Comparison of ENCODE assay signal across 30 cellular contexts in the genomic region with DNA sequence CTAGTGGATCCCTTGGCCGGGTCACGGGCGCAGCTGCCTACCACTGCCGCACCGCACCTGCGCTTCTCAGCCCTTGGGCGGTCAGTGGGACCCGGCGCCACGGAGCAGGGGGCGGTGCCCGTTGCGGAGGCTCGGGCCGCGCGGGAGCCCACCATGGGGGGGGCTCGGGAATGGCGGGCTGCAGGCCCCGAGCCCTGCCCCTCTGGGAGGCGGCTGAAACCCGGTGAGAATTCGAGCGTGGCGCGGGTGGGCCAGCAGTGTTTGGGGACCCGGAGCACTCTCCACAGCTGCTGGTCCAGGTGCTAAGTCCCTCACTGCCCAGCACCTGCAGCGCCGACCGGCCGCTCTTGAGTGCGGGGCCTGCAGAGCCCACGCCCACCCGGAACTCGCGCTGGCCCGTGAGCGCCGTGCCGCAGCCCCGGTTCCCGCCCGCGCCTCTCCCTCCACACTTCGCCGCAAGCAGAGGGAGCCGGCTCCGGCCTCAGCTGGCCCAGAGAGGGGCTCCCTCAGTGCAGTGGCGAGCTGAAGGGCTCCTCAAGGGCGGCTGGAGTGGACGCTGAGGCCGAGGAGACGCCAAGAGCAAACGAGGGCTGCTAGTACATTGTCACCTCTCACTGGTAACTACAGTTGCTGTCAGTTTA.
DNase-seq lines count a peak whose midpoint lies in the region; ATAC-seq and TF ChIP-seq lines count a peak whose summit lies in the region.
"Had no signal": no experiment of that assay in that cellular context is flagged by ENCODE, and none has a peak within 500 bp of the region (broad histone marks: within the 10 kb centered on the region; RNA-seq: fewer than 3 reads in every experiment).

No MANE protein-coding gene starts in this region.

- no peak for ATAC-seq in DND-41 (ENCODE audit: insufficient read depth, low read depth)
- no peak for ATAC-seq in HG02763 (IDR thresholded peaks at IDR 0.05; ENCODE audit: unreplicated experiment)
- ATAC-seq: activated CD4-positive, CD25-positive, alpha-beta regulatory T cell treated with anti-CD3 and anti-CD28 coated beads, Interleukin-2, amount 50 U/mL, for 24 hours; activated CD8-positive, alpha-beta T cell treated with anti-CD3 and anti-CD28 coated beads for 36 hours; activated T-helper 17 cell treated with anti-CD3 and anti-CD28 coated beads, Interleukin-2, amount 50 U/mL, for 72 hours had no signal

- peak overlapping the region; percentile 58 for H2BK15ac ChIP-seq in neuronal stem cell (ENCODE audit: low read length)

- peak; percentile 35 for TF ChIP-seq CTCF in DND-41 (IDR thresholded peaks at IDR 0.05; ENCODE audit: borderline replicate concordance, extremely low read depth, low read length, poor library complexity, severe bottlenecking)

- no peak overlapping the region for H3K4me2 ChIP-seq in DND-41 (ENCODE audit: insufficient read depth, low read length)
- no peak overlapping the region for H3K4me2 ChIP-seq in neuronal stem cell (ENCODE audit: insufficient read depth, low read length, poor library complexity, severe bottlenecking)

- H2BK120ac ChIP-seq in neuronal stem cell (ENCODE audit: low read depth, low read length): no peak overlapping the region

- no peak overlapping the region for H3K4ac ChIP-seq in neuronal stem cell (ENCODE audit: low read length)

- H3K27me3 ChIP-seq in DND-41 (ENCODE audit: insufficient read depth, low read length, poor library complexity) (no peaks in the 10 kb centered on the region), neuronal stem cell (ENCODE audit: control insufficient read depth in 3 of 3, insufficient read depth in 3 of 3, low read depth in 1 of 3, low read length in 3 of 3) (no peaks in the 10 kb centered on the region)
- H3K27me3 ChIP-seq: ascending aorta, colonic mucosa, left lung, pancreas had no signal

- H3K27ac ChIP-seq in DND-41 (ENCODE audit: low read length): no peak overlapping the region
- H3K27ac ChIP-seq in neuronal stem cell (replicated peaks; ENCODE audit: low read length): no peak overlapping the region
- H3K27ac ChIP-seq: colonic mucosa, left lung, pancreas, RWPE1, SK-N-MC had no signal

- no peak overlapping the region for H2AK5ac ChIP-seq in neuronal stem cell (ENCODE audit: low read depth, low read length)

- H4K20me1 ChIP-seq in DND-41 (ENCODE audit: insufficient read depth, low read length): no peaks in the 10 kb centered on the region

- no peak overlapping the region for H3K4me3 ChIP-seq in DND-41 (ENCODE audit: low read depth in 1 of 2, low read length in 2 of 2)
- no peak overlapping the region for H3K4me3 ChIP-seq in neuronal stem cell (ENCODE audit: low read length in 2 of 2)
- H3K4me3 ChIP-seq: ascending aorta, colonic mucosa, left lung, pancreas, SK-N-MC had no signal

- no peaks in the 10 kb centered on the region for H3K4me1 ChIP-seq in DND-41 (ENCODE audit: insufficient read depth, low read length)
- H3K4me1 ChIP-seq in neuronal stem cell (ENCODE audit: control insufficient read depth in 2 of 2, insufficient read depth in 1 of 2, low read depth in 1 of 2, low read length in 2 of 2): peaks cover 0 to 2% of the 10 kb centered on the region in 2 donors
- H3K4me1 ChIP-seq: colonic mucosa, pancreas had no signal

- H3K79me1 ChIP-seq in neuronal stem cell (ENCODE audit: low read depth, low read length): no peaks in the 10 kb centered on the region

- H3K18ac ChIP-seq in neuronal stem cell (ENCODE audit: low read length): peak overlapping the region; percentile 57

- no CpG with 5 or more reads among the region's 54 CpGs for WGBS in neuronal stem cell (ENCODE audit: extremely low coverage in 2 of 2, insufficient read length in 2 of 2, insufficient replicate concordance in 1 of 2), 2 donors

- peak; percentile 31 for DNase-seq in activated CD4-positive, alpha-beta T cell treated with anti-CD3 and anti-CD28 coated beads for 48 hours
- no peak for DNase-seq in activated CD4-positive, alpha-beta T cell treated with anti-CD3 and anti-CD28 coated beads, Interleukin-2, amount 50 U/mL, for 1 hour
- no peak for DNase-seq in DND-41
- peak; percentile 3 for DNase-seq in activated T-helper 9 cell treated with anti-CD3 and anti-CD28 coated beads, Interleukin-2, amount 50 U/mL, for 16 hours (ENCODE audit: low read depth)
- DNase-seq in neuronal stem cell (ENCODE audit: low spot score): no peak
- no peak for DNase-seq in AG20443 (ENCODE audit: low spot score)
- no peak for DNase-seq in NCI-H1694 treated with DMSO at 0.1 percent for 48 hours (lab: John Stamatoyannopoulos, UW)
- DNase-seq: activated CD8-positive, alpha-beta memory T cell treated with anti-CD3 and anti-CD28 coated beads, Interleukin-2, amount 50 U/mL, for 48 hours; activated CD8-positive, alpha-beta T cell treated with anti-CD3 and anti-CD28 coated beads for 36 hours; colonic mucosa; DMS79 treated with DMSO at 0.1 percent for 48 hours; effector CD4-positive, alpha-beta T cell; GF-D8; HFFc6; hypothalamus; KBM-7; left lung; mesendoderm; NCI-H1105; NCI-H2029; NCI-H526; OCI-M1; substantia nigra had no signal

- H2AFZ ChIP-seq in DND-41 (ENCODE audit: low read depth, low read length): no peak overlapping the region
- H2AFZ ChIP-seq in neuronal stem cell (ENCODE audit: low read length): no peak overlapping the region

- no peak overlapping the region for H4K91ac ChIP-seq in neuronal stem cell (ENCODE audit: low read depth, low read length, poor library complexity)

- no peak overlapping the region for H3K9ac ChIP-seq in DND-41 (ENCODE audit: low read depth, low read length)
- H3K9ac ChIP-seq in neuronal stem cell (ENCODE audit: low read depth, low read length, poor library complexity): no peak overlapping the region

- H3K9me3 ChIP-seq in DND-41 (ENCODE audit: insufficient read depth, low read length, severe bottlenecking) (no peaks in the 10 kb centered on the region), neuronal stem cell (replicated peaks in 1 of 2; ENCODE audit: control insufficient read depth in 2 of 2, insufficient read depth in 1 of 2, low read depth in 1 of 2, low read length in 2 of 2) (peaks cover 4 to 10% of the 10 kb centered on the region in 2 donors)
- H3K9me3 ChIP-seq: ascending aorta, colonic mucosa, pancreas had no signal

- H2BK5ac ChIP-seq in neuronal stem cell (ENCODE audit: low read length): peak overlapping the region; percentile 75

- H2BK12ac ChIP-seq in neuronal stem cell (ENCODE audit: low read length): peak overlapping the region; percentile 30

- H3K23ac ChIP-seq in neuronal stem cell (ENCODE audit: low read depth, low read length, poor library complexity): no peak overlapping the region

- no peaks in the 10 kb centered on the region for H3K79me2 ChIP-seq in DND-41 (ENCODE audit: insufficient read depth, low read length)

- peak overlapping the region; percentile 47 for H3K14ac ChIP-seq in neuronal stem cell (ENCODE audit: low read length)

- no peak overlapping the region for H4K8ac ChIP-seq in neuronal stem cell (ENCODE audit: low read depth, low read length)

- no peaks in the 10 kb centered on the region for H3K36me3 ChIP-seq in DND-41 (ENCODE audit: insufficient read depth, low read length)
- no peaks in the 10 kb centered on the region for H3K36me3 ChIP-seq in neuronal stem cell (replicated peaks in 1 of 2; ENCODE audit: control insufficient read depth in 2 of 2, insufficient read depth in 2 of 2, low read length in 2 of 2)
- H3K36me3 ChIP-seq: ascending aorta, colonic mucosa, left lung, pancreas had no signal

Comparison
In these comparisons a context has a peak if more than half of its experiments do, and no peak if none do; other contexts are left out.
1. DNase-seq: peak in activated CD4-positive, alpha-beta T cell treated with anti-CD3 and anti-CD28 coated beads for 48 hours (single experiment) and activated T-helper 9 cell treated with anti-CD3 and anti-CD28 coated beads, Interleukin-2, amount 50 U/mL, for 16 hours (single experiment); none in activated CD4-positive, alpha-beta T cell treated with anti-CD3 and anti-CD28 coated beads, Interleukin-2, amount 50 U/mL, for 1 hour (single experiment), DND-41 (single experiment), neuronal stem cell (single experiment), AG20443 (single experiment) and NCI-H1694 treated with DMSO at 0.1 percent for 48 hours (single experiment).